In genomic region chr10:92571649-92572048, GRCh38 we compare ENCODE assay signal across 14 cellular contexts. TPM values are rescaled to one million over a fixed set of nuclear protein-coding genes. Genes with fewer than 3 reads are reported as not detected.
DNase-seq lines count a peak whose midpoint lies in the region; ATAC-seq and TF ChIP-seq lines count a peak whose summit lies in the region.
"Had no signal": no experiment of that assay in that cellular context is flagged by ENCODE, and none has a peak within 500 bp of the region (broad histone marks: within the 10 kb centered on the region; RNA-seq: fewer than 3 reads in every experiment).

No MANE protein-coding gene starts in this region.

- H3K36me3 ChIP-seq in A673 (ENCODE audit: insufficient read depth, low read length, poor library complexity, severe bottlenecking) (peaks cover 8% of the 10 kb centered on the region), DND-41 (ENCODE audit: insufficient read depth, low read length) (peaks cover 11% of the 10 kb centered on the region), iPS-18a (ENCODE audit: control insufficient read depth, low read depth, low read length) (no peaks in the 10 kb centered on the region), mucosa of descending colon (ENCODE audit: low read depth) (no peaks in the 10 kb centered on the region)

- POLR2A ChIA-PET in A673 (lab: Charles Lee; ENCODE audit: low non-redundant PET), result interaction anchor here (0.6 kb wide), 1 partner anchor 121 kb away, joined by 4 read pairs; no protein-coding TSS in a partner anchor

- peak overlapping the region; percentile 83 for H3K4me3 ChIP-seq in A673 (ENCODE audit: low read depth, low read length, poor library complexity, severe bottlenecking)
- no peak overlapping the region for H3K4me3 ChIP-seq in DND-41 (ENCODE audit: low read depth in 1 of 2, low read length in 2 of 2)
- peak overlapping the region; percentile 73 for H3K4me3 ChIP-seq in iPS-18a (ENCODE audit: low read length)
- no peak overlapping the region for H3K4me3 ChIP-seq in mucosa of descending colon

- H3K4me2 ChIP-seq in DND-41 (ENCODE audit: insufficient read depth, low read length), result peak overlapping the region; percentile 90

- no peaks in the 10 kb centered on the region for H3K9me3 ChIP-seq in A673 (ENCODE audit: low read depth, low read length, poor library complexity, severe bottlenecking)
- H3K9me3 ChIP-seq in DND-41 (ENCODE audit: insufficient read depth, low read length, severe bottlenecking), result no peaks in the 10 kb centered on the region
- no peaks in the 10 kb centered on the region for H3K9me3 ChIP-seq in T-helper 17 cell (ENCODE audit: control insufficient read depth, low read length, poor library complexity, severe bottlenecking)
- H3K9me3 ChIP-seq in iPS-18a (ENCODE audit: control insufficient read depth, low read depth, low read length), result no peaks in the 10 kb centered on the region
- H3K9me3 ChIP-seq in mucosa of descending colon, result no peaks in the 10 kb centered on the region
- H3K9me3 ChIP-seq: tibial nerve had no signal

- H3K4me1 ChIP-seq in A673 (ENCODE audit: insufficient read depth, low read length, poor library complexity, severe bottlenecking) (peaks cover 17% of the 10 kb centered on the region), DND-41 (ENCODE audit: insufficient read depth, low read length) (peaks cover 31% of the 10 kb centered on the region), iPS-18a (ENCODE audit: control insufficient read depth, low read depth, low read length) (peaks cover 24% of the 10 kb centered on the region), mucosa of descending colon (ENCODE audit: low read depth) (peaks cover 13% of the 10 kb centered on the region)

- no TSS peak for BruUV-seq in A673 (replicated peaks; lab: Mats Ljungman, UMichigan)

- TF ChIP-seq CTCF in A673 (conservative IDR thresholded peaks at IDR 0.05; ENCODE audit: low read depth, low read length) (no peak), DND-41 (IDR thresholded peaks at IDR 0.05; ENCODE audit: borderline replicate concordance, extremely low read depth, low read length, poor library complexity, severe bottlenecking) (no peak), mucosa of descending colon (IDR thresholded peaks at IDR 0.05) (no peak)

- no peak overlapping the region for H2AFZ ChIP-seq in DND-41 (ENCODE audit: low read depth, low read length)

- H3K9ac ChIP-seq in DND-41 (ENCODE audit: low read depth, low read length) (no peak overlapping the region; the same call in 1 of the 2 replicates), iPS-18a (ENCODE audit: low read length) (no peak overlapping the region)

- ATAC-seq in DND-41 (ENCODE audit: insufficient read depth, low read depth), result no peak
- no peak for ATAC-seq in T-helper 17 cell
- ATAC-seq in mucosa of descending colon, result no peak
- ATAC-seq: foreskin keratinocyte, left ventricle myocardium superior had no signal

- H3K27ac Mint-ChIP-seq in T-helper 17 cell, result peak overlapping the region; percentile 90
- H3K27ac Mint-ChIP-seq in activated naive CD4-positive, alpha-beta T cell treated with anti-CD3 and anti-CD28 coated beads, Interleukin-2, amount 10 ng/mL, durations not matched to agents 7 days and 5 days, result no peak overlapping the region

- no peak overlapping the region for H3K4me3 Mint-ChIP-seq in T-helper 17 cell
- H3K4me3 Mint-ChIP-seq in activated naive CD4-positive, alpha-beta T cell treated with anti-CD3 and anti-CD28 coated beads, Interleukin-2, amount 10 ng/mL, durations not matched to agents 7 days and 5 days, result no peak overlapping the region

- peaks cover 41% of the 10 kb centered on the region for H3K4me1 Mint-ChIP-seq in T-helper 17 cell
- peaks cover 40% of the 10 kb centered on the region for H3K4me1 Mint-ChIP-seq in activated naive CD4-positive, alpha-beta T cell treated with anti-CD3 and anti-CD28 coated beads, Interleukin-2, amount 10 ng/mL, durations not matched to agents 7 days and 5 days

- H3K9me3 Mint-ChIP-seq in activated naive CD4-positive, alpha-beta T cell treated with anti-CD3 and anti-CD28 coated beads, Interleukin-2, amount 10 ng/mL, durations not matched to agents 7 days and 5 days, result no peaks in the 10 kb centered on the region

- H3K27ac ChIP-seq in A673 (ENCODE audit: low read depth, low read length, poor library complexity, severe bottlenecking), result no peak overlapping the region
- H3K27ac ChIP-seq in DND-41 (ENCODE audit: low read length), result no peak overlapping the region
- H3K27ac ChIP-seq in iPS-18a (ENCODE audit: low read length), result no peak overlapping the region
- H3K27ac ChIP-seq: foreskin keratinocyte had no signal

- H4K20me1 ChIP-seq in DND-41 (ENCODE audit: insufficient read depth, low read length), result peaks cover 19% of the 10 kb centered on the region

- CTCF ChIA-PET in A673 (lab: Charles Lee), result no interaction called here
- CTCF ChIA-PET in activated naive CD4-positive, alpha-beta T cell treated with anti-CD3 and anti-CD28 coated beads, Interleukin-2, amount 10 ng/mL, durations not matched to agents 7 days and 5 days (lab: Charles Lee), result interaction anchor here (8.6 kb wide), 1 partner anchor 53 kb away, joined by 98 read pairs; no protein-coding TSS in a partner anchor

- no peaks in the 10 kb centered on the region for H3K27me3 Mint-ChIP-seq in T-helper 17 cell
- H3K27me3 Mint-ChIP-seq in activated naive CD4-positive, alpha-beta T cell treated with anti-CD3 and anti-CD28 coated beads, Interleukin-2, amount 10 ng/mL, durations not matched to agents 7 days and 5 days, result no peaks in the 10 kb centered on the region

- DNase-seq in A673 (ENCODE audit: low spot score) (no peak), DND-41 (no peak), T-helper 17 cell (no peak), NAMALWA (ENCODE audit: low spot score) (no peak), mucosa of descending colon (no peak), SIG-M5 treated with dmso at 0.1 percent for 504 hours (lab: John Stamatoyannopoulos, UW; ENCODE audit: unreplicated experiment) (no peak)
- DNase-seq in activated naive CD4-positive, alpha-beta T cell treated with anti-CD3 and anti-CD28 coated beads, Interleukin-2, amount 10 ng/mL, durations not matched to agents 7 days and 5 days, result no peak
- DNase-seq: COR-L47, foreskin keratinocyte, left ventricle myocardium superior, NCI-H2029, T-helper 9 cell had no signal

- peaks cover 2% of the 10 kb centered on the region for H3K36me3 Mint-ChIP-seq in T-helper 17 cell (ENCODE audit: low read depth)
- H3K36me3 Mint-ChIP-seq in activated naive CD4-positive, alpha-beta T cell treated with anti-CD3 and anti-CD28 coated beads, Interleukin-2, amount 10 ng/mL, durations not matched to agents 7 days and 5 days, result peaks cover 14% of the 10 kb centered on the region

- intact Hi-C loops in A673 (cut with micrococcal nuclease; ENCODE audit: unreplicated experiment), result loop anchor here (5.0 kb wide), 1 partner anchor 484 kb away; no protein-coding TSS in a partner anchor
- intact Hi-C loops in mucosa of descending colon (cut with DNase I, micrococcal nuclease), result loop anchor here in 1 of 2 donors (5.0 kb wide), 1 partner anchor 54 kb away; no protein-coding TSS in a partner anchor

- H3K79me2 ChIP-seq in DND-41 (ENCODE audit: insufficient read depth, low read length), result peaks cover 68% of the 10 kb centered on the region

- H3K27me3 ChIP-seq in A673 (replicated peaks; ENCODE audit: insufficient read depth, low read depth, low read length, poor library complexity), result no peaks in the 10 kb centered on the region
- H3K27me3 ChIP-seq in DND-41 (ENCODE audit: insufficient read depth, low read length, poor library complexity), result no peaks in the 10 kb centered on the region
- H3K27me3 ChIP-seq in iPS-18a (ENCODE audit: control insufficient read depth, insufficient read depth, low read length), result peaks cover 5% of the 10 kb centered on the region
- H3K27me3 ChIP-seq: foreskin keratinocyte, tibial nerve had no signal

RNA-seq across cellular contexts. Expression of gene IDE, which starts 2.2 kb away (rescaled TPM):
- 87.8 and 92.1 TPM in 2 replicates for total RNA-seq in A673 (2021)
- total RNA-seq in T-helper 17 cell, result 10 to 100 TPM; 28.0 to 32.4 TPM
- total RNA-seq in mucosa of descending colon, result 10 to 100 TPM; 36.6 to 48.7 (median 41.6) TPM

RNA-seq across cellular contexts. Expression of gene KIF11, which starts 21.3 kb away (rescaled TPM):
- total RNA-seq in A673 (2021) (91.4 and 92.0 TPM in 2 replicates), T-helper 17 cell (1 to 10 TPM; 1.0 to 1.3 TPM), mucosa of descending colon (10 to 100 TPM in 1 of 3 donors, 1 to 10 TPM in 2; 1.7 to 14.6 (median 3.2) TPM)

Comparison
In these comparisons a context has a peak if more than half of its experiments do, and no peak if none do; other contexts are left out.
1. H3K4me3 ChIP-seq: peak in A673 (single experiment) and iPS-18a (single experiment); none in DND-41 (0 of 2) and mucosa of descending colon (single experiment).